ENCODE assay signal across 31 cellular contexts in the genomic region with DNA sequence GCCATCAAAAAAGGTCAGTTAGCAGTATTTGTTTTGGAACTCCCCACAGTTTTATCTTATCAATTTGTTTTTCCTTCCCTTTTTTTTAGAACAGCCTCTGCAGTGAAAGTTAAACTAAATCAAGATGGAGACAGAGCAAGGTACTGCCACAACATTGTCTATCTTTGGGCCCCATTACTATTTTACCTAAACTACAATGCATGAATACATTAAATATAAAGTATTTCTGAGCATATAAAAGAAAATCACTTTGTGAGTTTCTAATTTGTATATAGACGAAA.
"Had no signal": no experiment of that assay in that cellular context is flagged by ENCODE, and none has a peak within 500 bp of the region (broad histone marks: within the 10 kb centered on the region; RNA-seq: fewer than 3 reads in every experiment).

No MANE protein-coding gene starts in this region.

- H3K4me1 ChIP-seq: psoas muscle, vagina had no signal

- FAIRE-seq: endothelial cell of umbilical vein, pancreas, small intestine had no signal

- H3K9me3 ChIP-seq: heart left ventricle, pancreas, psoas muscle, sigmoid colon, upper lobe of left lung, vagina had no signal

- DNase-seq: activated CD4-positive, alpha-beta T cell treated with anti-CD3 and anti-CD28 coated beads for 48 hours; activated CD4-positive, alpha-beta T cell treated with anti-CD3 and anti-CD28 coated beads, Interleukin-2, amount 50 U/mL, for 48 hours; activated CD8-positive, alpha-beta memory T cell treated with anti-CD3 and anti-CD28 coated beads for 24 hours; activated effector memory CD4-positive, alpha-beta T cell treated with Interleukin-2 at 50 U/mL for 16 hours; activated naive CD4-positive, alpha-beta T cell treated with Interleukin-2 at 50 U/mL for 16 hours; anterior cingulate cortex; cortex of kidney; effector memory CD8-positive, alpha-beta T cell; foreskin fibroblast; heart left ventricle; kidney glomerular epithelial cell; mammary epithelial cell; midbrain; naive thymus-derived CD4-positive, alpha-beta T cell; nucleus accumbens; pancreas; psoas muscle; sigmoid colon; small intestine; stimulated activated CD4-positive, alpha-beta T cell treated with anti-CD3 and anti-CD28 coated beads, Interleukin-1b, Interleukin-23, amount 100 ng/mL, for 48 hours; stimulated activated CD4-positive, alpha-beta T cell treated with anti-CD3 and anti-CD28 coated beads, Interleukin-4, amount 100 ng/mL, for 4 hours; stimulated activated CD8-positive, alpha-beta memory T cell treated with anti-CD3 and anti-CD28 coated beads, Interleukin-4, amount 100 ng/mL, for 48 hours; stimulated activated naive CD8-positive, alpha-beta T cell treated with anti-CD3 and anti-CD28 coated beads, Interleukin-15, amount 100 ng/mL, for 72 hours; substantia nigra; upper lobe of left lung; WERI-Rb-1 had no signal

- H3K4me3 ChIP-seq: pancreas, psoas muscle, sigmoid colon, upper lobe of left lung, vagina had no signal

- H3K27ac ChIP-seq: pancreas, psoas muscle, sigmoid colon, upper lobe of left lung, vagina, WERI-Rb-1 had no signal

- H3K36me3 ChIP-seq: pancreas, sigmoid colon, upper lobe of left lung had no signal

- ATAC-seq: activated CD4-positive, CD25-positive, alpha-beta regulatory T cell treated with anti-CD3 and anti-CD28 coated beads, Interleukin-2, amount 50 U/mL, for 24 hours; effector memory CD8-positive, alpha-beta T cell; esophagus mucosa; heart left ventricle; naive thymus-derived CD4-positive, alpha-beta T cell; psoas muscle; stimulated activated memory B cell treated with anti-CD40 and anti-IgM and Interleukin-4, amounts not matched to agents 10 μg/mL and 1 μg/mL and 100 μg/mL, for 72 hours; stimulated activated naive CD8-positive, alpha-beta T cell treated with anti-CD3 and anti-CD28 coated beads, Interleukin-15, amount 100 ng/mL, for 72 hours had no signal

- H3K27me3 ChIP-seq: heart left ventricle, pancreas, sigmoid colon, upper lobe of left lung, vagina had no signal
